ENCODE assay signal across 1 cellular context in the genomic region with DNA sequence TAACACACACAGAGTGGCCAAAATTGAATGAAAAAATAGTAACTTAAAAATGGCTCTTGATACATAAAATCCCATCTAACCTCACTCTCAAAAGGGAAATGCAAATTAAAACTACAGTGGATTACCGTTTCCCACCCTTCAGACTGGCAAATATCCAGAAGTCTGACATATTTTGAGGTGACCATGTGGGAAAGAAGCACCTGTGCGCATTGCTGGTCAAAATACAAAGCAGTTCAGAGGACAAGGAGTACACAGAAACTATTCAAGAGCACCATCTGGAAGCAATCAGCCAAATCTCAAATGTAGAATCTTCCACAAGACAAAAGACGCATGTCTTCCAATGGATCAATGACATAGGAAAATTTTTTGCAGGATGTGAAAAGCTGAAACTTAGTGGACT.
TF ChIP-seq lines count a peak whose summit lies in the region.

No MANE protein-coding gene starts in this region.

TF ChIP-seq in H1, 55 proteins besides CTCF, POLR2A, EP300 and RAD21:
- TF ChIP-seq, protein P1, sequence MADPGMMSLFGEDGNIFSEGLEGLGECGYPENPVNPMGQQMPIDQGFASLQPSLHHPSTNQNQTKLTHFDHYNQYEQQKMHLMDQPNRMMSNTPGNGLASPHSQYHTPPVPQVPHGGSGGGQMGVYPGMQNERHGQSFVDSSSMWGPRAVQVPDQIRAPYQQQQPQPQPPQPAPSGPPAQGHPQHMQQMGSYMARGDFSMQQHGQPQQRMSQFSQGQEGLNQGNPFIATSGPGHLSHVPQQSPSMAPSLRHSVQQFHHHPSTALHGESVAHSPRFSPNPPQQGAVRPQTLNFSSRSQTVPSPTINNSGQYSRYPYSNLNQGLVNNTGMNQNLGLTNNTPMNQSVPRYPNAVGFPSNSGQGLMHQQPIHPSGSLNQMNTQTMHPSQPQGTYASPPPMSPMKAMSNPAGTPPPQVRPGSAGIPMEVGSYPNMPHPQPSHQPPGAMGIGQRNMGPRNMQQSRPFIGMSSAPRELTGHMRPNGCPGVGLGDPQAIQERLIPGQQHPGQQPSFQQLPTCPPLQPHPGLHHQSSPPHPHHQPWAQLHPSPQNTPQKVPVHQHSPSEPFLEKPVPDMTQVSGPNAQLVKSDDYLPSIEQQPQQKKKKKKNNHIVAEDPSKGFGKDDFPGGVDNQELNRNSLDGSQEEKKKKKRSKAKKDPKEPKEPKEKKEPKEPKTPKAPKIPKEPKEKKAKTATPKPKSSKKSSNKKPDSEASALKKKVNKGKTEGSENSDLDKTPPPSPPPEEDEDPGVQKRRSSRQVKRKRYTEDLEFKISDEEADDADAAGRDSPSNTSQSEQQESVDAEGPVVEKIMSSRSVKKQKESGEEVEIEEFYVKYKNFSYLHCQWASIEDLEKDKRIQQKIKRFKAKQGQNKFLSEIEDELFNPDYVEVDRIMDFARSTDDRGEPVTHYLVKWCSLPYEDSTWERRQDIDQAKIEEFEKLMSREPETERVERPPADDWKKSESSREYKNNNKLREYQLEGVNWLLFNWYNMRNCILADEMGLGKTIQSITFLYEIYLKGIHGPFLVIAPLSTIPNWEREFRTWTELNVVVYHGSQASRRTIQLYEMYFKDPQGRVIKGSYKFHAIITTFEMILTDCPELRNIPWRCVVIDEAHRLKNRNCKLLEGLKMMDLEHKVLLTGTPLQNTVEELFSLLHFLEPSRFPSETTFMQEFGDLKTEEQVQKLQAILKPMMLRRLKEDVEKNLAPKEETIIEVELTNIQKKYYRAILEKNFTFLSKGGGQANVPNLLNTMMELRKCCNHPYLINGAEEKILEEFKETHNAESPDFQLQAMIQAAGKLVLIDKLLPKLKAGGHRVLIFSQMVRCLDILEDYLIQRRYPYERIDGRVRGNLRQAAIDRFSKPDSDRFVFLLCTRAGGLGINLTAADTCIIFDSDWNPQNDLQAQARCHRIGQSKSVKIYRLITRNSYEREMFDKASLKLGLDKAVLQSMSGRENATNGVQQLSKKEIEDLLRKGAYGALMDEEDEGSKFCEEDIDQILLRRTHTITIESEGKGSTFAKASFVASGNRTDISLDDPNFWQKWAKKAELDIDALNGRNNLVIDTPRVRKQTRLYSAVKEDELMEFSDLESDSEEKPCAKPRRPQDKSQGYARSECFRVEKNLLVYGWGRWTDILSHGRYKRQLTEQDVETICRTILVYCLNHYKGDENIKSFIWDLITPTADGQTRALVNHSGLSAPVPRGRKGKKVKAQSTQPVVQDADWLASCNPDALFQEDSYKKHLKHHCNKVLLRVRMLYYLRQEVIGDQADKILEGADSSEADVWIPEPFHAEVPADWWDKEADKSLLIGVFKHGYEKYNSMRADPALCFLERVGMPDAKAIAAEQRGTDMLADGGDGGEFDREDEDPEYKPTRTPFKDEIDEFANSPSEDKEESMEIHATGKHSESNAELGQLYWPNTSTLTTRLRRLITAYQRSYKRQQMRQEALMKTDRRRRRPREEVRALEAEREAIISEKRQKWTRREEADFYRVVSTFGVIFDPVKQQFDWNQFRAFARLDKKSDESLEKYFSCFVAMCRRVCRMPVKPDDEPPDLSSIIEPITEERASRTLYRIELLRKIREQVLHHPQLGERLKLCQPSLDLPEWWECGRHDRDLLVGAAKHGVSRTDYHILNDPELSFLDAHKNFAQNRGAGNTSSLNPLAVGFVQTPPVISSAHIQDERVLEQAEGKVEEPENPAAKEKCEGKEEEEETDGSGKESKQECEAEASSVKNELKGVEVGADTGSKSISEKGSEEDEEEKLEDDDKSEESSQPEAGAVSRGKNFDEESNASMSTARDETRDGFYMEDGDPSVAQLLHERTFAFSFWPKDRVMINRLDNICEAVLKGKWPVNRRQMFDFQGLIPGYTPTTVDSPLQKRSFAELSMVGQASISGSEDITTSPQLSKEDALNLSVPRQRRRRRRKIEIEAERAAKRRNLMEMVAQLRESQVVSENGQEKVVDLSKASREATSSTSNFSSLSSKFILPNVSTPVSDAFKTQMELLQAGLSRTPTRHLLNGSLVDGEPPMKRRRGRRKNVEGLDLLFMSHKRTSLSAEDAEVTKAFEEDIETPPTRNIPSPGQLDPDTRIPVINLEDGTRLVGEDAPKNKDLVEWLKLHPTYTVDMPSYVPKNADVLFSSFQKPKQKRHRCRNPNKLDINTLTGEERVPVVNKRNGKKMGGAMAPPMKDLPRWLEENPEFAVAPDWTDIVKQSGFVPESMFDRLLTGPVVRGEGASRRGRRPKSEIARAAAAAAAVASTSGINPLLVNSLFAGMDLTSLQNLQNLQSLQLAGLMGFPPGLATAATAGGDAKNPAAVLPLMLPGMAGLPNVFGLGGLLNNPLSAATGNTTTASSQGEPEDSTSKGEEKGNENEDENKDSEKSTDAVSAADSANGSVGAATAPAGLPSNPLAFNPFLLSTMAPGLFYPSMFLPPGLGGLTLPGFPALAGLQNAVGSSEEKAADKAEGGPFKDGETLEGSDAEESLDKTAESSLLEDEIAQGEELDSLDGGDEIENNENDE (IDR thresholded peaks at IDR 0.05; ENCODE audit: insufficient replicate concordance, low read length): no peak
- TF ChIP-seq CHD2 (IDR thresholded peaks at IDR 0.05; ENCODE audit: low read length) (no peak), SUZ12 (IDR thresholded peaks at IDR 0.05; ENCODE audit: low read length) (no peak), SRF (IDR thresholded peaks at IDR 0.05; ENCODE audit: low read depth, low read length) (no peak), GABPA (IDR thresholded peaks at IDR 0.05; ENCODE audit: borderline replicate concordance, insufficient read depth, low read length) (no peak), SP4 (IDR thresholded peaks at IDR 0.05; ENCODE audit: low read length) (no peak), SP1 (IDR thresholded peaks at IDR 0.05; ENCODE audit: low read depth, low read length) (no peak), RNF2 (IDR thresholded peaks at IDR 0.05; ENCODE audit: borderline replicate concordance, low read depth, low read length, missing control alignments, poor library complexity, severe bottlenecking) (no peak), ZNF274 (IDR thresholded peaks at IDR 0.05; ENCODE audit: borderline replicate concordance, extremely low read depth, low read length) (no peak), TEAD4 (IDR thresholded peaks at IDR 0.05; ENCODE audit: low read depth, low read length) (no peak), SIX5 (IDR thresholded peaks at IDR 0.05; ENCODE audit: low read depth, low read length) (no peak), SP2 (IDR thresholded peaks at IDR 0.05; ENCODE audit: low read length) (no peak), BCL11A (IDR thresholded peaks at IDR 0.05; ENCODE audit: low read depth in 2 of 2, low read length in 2 of 2) (no peak), SIRT6 (IDR thresholded peaks at IDR 0.05; ENCODE audit: low read length) (no peak), RXRA (IDR thresholded peaks at IDR 0.05; ENCODE audit: insufficient read depth, low read depth, low read length) (no peak)
